Comparison of ENCODE assay signal across 8 cellular contexts in genomic region chr14:54566410-54567223, GRCh38. TPM values are rescaled to one million over a fixed set of nuclear protein-coding genes. Genes with fewer than 3 reads are reported as not detected.
DNase-seq lines count a peak whose midpoint lies in the region; ATAC-seq and TF ChIP-seq lines count a peak whose summit lies in the region.

TSS of gene SAMD4A (plus strand) at chr14:54567128. CDS start at chr14:54567917, 789 bp downstream.

- peak; percentile 44 for TF ChIP-seq CTCF in A673 (conservative IDR thresholded peaks at IDR 0.05; ENCODE audit: low read depth, low read length)
- TF ChIP-seq CTCF in liver (IDR thresholded peaks at IDR 0.05; ENCODE audit: low read depth, low read length, missing input control), result peak; percentile 16

- H3K27me3 ChIP-seq in A673 (replicated peaks; ENCODE audit: insufficient read depth, low read depth, low read length, poor library complexity), result no peaks in the 10 kb centered on the region
- H3K27me3 ChIP-seq in duodenal mucosa (ENCODE audit: control insufficient read depth in 1 of 2, insufficient read depth in 2 of 2, low read length in 2 of 2), result peaks cover 0 to 8% of the 10 kb centered on the region in 2 donors
- no peaks in the 10 kb centered on the region for H3K27me3 ChIP-seq in liver (ENCODE audit: control insufficient read depth in 4 of 4, insufficient read depth in 4 of 4, low read length in 3 of 4)

- H3K36me3 Mint-ChIP-seq in activated CD4-positive, alpha-beta memory T cell treated with anti-CD3 and anti-CD28 coated beads for 36 hours, result no peaks in the 10 kb centered on the region

- H3K27ac Mint-ChIP-seq in activated CD4-positive, alpha-beta memory T cell treated with anti-CD3 and anti-CD28 coated beads for 36 hours, result peak within 1 kb of the TSS; percentile 72

- H3K4me3 ChIP-seq in A673 (ENCODE audit: low read depth, low read length, poor library complexity, severe bottlenecking) (peak within 1 kb of the TSS; percentile 87), duodenal mucosa (ENCODE audit: low read depth in 1 of 2, low read length in 2 of 2) (peak within 1 kb of the TSS; percentile 74 to 81), liver (ENCODE audit: low read depth in 1 of 3, low read length in 3 of 3) (peak within 1 kb of the TSS; percentile 66 to 79 (median 72))

- DNase-seq in A673 (ENCODE audit: low spot score) (peak; percentile 92), NCI-H345 (lab: John Stamatoyannopoulos, UW) (peak; percentile 54)
- peak; percentile 72 for DNase-seq in activated CD4-positive, alpha-beta memory T cell treated with anti-CD3 and anti-CD28 coated beads for 36 hours
- peak; percentile 49 to 74 for DNase-seq in stimulated activated CD4-positive, alpha-beta T cell treated with anti-CD3 and anti-CD28 coated beads, Interleukin-4, amount 100 ng/mL, for 4 hours

- BruUV-seq in A673 (replicated peaks; lab: Mats Ljungman, UMichigan), result no TSS peak

- H3K9me3 Mint-ChIP-seq in activated CD4-positive, alpha-beta memory T cell treated with anti-CD3 and anti-CD28 coated beads for 36 hours, result no peaks in the 10 kb centered on the region

- CTCF ChIA-PET in A673 (lab: Charles Lee), result interaction anchor here (0.5 to 3.9 kb wide), 8 partner anchors 61 to 239 kb away, joined by 3 to 48 read pairs (median 4); no protein-coding TSS in a partner anchor
- CTCF ChIA-PET in activated CD4-positive, alpha-beta memory T cell treated with anti-CD3 and anti-CD28 coated beads for 36 hours (lab: Charles Lee), result interaction anchor here (0.6 to 8.5 kb wide), 16 partner anchors 16 to 321 kb away, joined by 3 to 296 read pairs (median 4); no protein-coding TSS in a partner anchor

- POLR2A ChIA-PET in A673 (lab: Charles Lee; ENCODE audit: low non-redundant PET), result no interaction called here
- POLR2A ChIA-PET in activated CD4-positive, alpha-beta memory T cell treated with anti-CD3 and anti-CD28 coated beads for 36 hours (lab: Charles Lee), result interaction anchor here (0.6 to 5.0 kb wide), 4 partner anchors 32 to 288 kb away, joined by 3 to 45 read pairs (median 8); no protein-coding TSS in a partner anchor

- H3K4me3 Mint-ChIP-seq in activated CD4-positive, alpha-beta memory T cell treated with anti-CD3 and anti-CD28 coated beads for 36 hours, result peak within 1 kb of the TSS; percentile 91

- H3K4me1 Mint-ChIP-seq in activated CD4-positive, alpha-beta memory T cell treated with anti-CD3 and anti-CD28 coated beads for 36 hours (ENCODE audit: low read depth), result peaks cover 27% of the 10 kb centered on the region

- peak; percentile 21 to 56 for TF ChIP-seq RAD21 in liver (IDR thresholded peaks at IDR 0.05)

- H3K4me1 ChIP-seq in A673 (ENCODE audit: insufficient read depth, low read length, poor library complexity, severe bottlenecking) (peaks cover 28% of the 10 kb centered on the region), duodenal mucosa (ENCODE audit: control insufficient read depth in 1 of 2, insufficient read depth in 2 of 2, low read length in 2 of 2) (peaks cover 0 to 18% of the 10 kb centered on the region in 2 donors), liver (ENCODE audit: control insufficient read depth in 4 of 4, insufficient read depth in 4 of 4, low read length in 3 of 4) (peaks cover 0 to 33% (median 20%) of the 10 kb centered on the region in 4 donors)

- peaks cover 7% of the 10 kb centered on the region for H3K27me3 Mint-ChIP-seq in activated CD4-positive, alpha-beta memory T cell treated with anti-CD3 and anti-CD28 coated beads for 36 hours

- H3K9me3 ChIP-seq in A673 (ENCODE audit: low read depth, low read length, poor library complexity, severe bottlenecking), result no peaks in the 10 kb centered on the region
- H3K9me3 ChIP-seq in duodenal mucosa (ENCODE audit: control insufficient read depth in 1 of 2, low read length in 2 of 2), result no peaks in the 10 kb centered on the region
- H3K9me3 ChIP-seq in liver (ENCODE audit: control insufficient read depth in 4 of 4, low read length in 3 of 4), result no peaks in the 10 kb centered on the region

- WGBS in liver, result under 1% methylated on average over 91 of the region's 91 CpGs

- intact Hi-C loops in A673 (cut with micrococcal nuclease; ENCODE audit: unreplicated experiment), result loop anchor here (2.0 to 10.0 kb wide), 3 partner anchors 76 to 418 kb away; no protein-coding TSS in a partner anchor
- intact Hi-C loops in activated CD4-positive, alpha-beta memory T cell treated with anti-CD3 and anti-CD28 coated beads for 36 hours (cut with micrococcal nuclease), result loop anchor here (2.0 kb wide), 2 partner anchors 104 to 314 kb away; no protein-coding TSS in a partner anchor

- H3K27ac ChIP-seq in A673 (ENCODE audit: low read depth, low read length, poor library complexity, severe bottlenecking) (peak within 1 kb of the TSS; percentile 77), duodenal mucosa (ENCODE audit: low read depth, low read length) (peak within 1 kb of the TSS; percentile 98), liver (ENCODE audit: low read depth in 1 of 2, low read length in 2 of 2) (peak within 1 kb of the TSS; percentile 98)

- peak; percentile 16 for ATAC-seq in GM18520 (IDR thresholded peaks at IDR 0.05; ENCODE audit: unreplicated experiment)
- ATAC-seq in HG03045 (IDR thresholded peaks at IDR 0.05; ENCODE audit: unreplicated experiment), result peak; percentile 33

- H3K9ac ChIP-seq in duodenal mucosa (ENCODE audit: low read depth in 1 of 2, low read length in 2 of 2), result peak within 1 kb of the TSS; percentile 73 to 76
- peak within 1 kb of the TSS; percentile 65 to 97 for H3K9ac ChIP-seq in liver (ENCODE audit: low read depth in 1 of 2, low read length in 2 of 2)

- no peaks in the 10 kb centered on the region for H3K36me3 ChIP-seq in A673 (ENCODE audit: insufficient read depth, low read length, poor library complexity, severe bottlenecking)
- H3K36me3 ChIP-seq in duodenal mucosa (ENCODE audit: control insufficient read depth in 1 of 2, insufficient read depth in 2 of 2, low read length in 2 of 2), result no peaks in the 10 kb centered on the region
- no peaks in the 10 kb centered on the region for H3K36me3 ChIP-seq in liver (ENCODE audit: control insufficient read depth in 4 of 4, insufficient read depth in 3 of 4, low read depth in 1 of 4, low read length in 3 of 4)

TF ChIP-seq in liver, 16 proteins besides CTCF, POLR2A, EP300 and RAD21:
- peak; percentile 7 for TF ChIP-seq YY1 (IDR thresholded peaks at IDR 0.05)
- TF ChIP-seq FOXA1 (IDR thresholded peaks at IDR 0.05), result no peak

RNA-seq across cellular contexts. Expression of gene SAMD4A, which starts in this region (rescaled TPM):
- total RNA-seq in A673 (2021) (19.8 and 26.5 TPM in 2 replicates), liver (10 to 100 TPM in 1 of 2 donors, 1 to 10 TPM in 1; 4.3 to 17.8 TPM)
- total RNA-seq in activated CD4-positive, alpha-beta memory T cell treated with anti-CD3 and anti-CD28 coated beads for 36 hours, result 1 to 10 TPM; 2.4 to 2.6 TPM
- 10 to 100 TPM in 1 of 2 donors, 1 to 10 TPM in 1; 5.1 to 11.2 TPM for polyA plus RNA-seq in liver

Comparison
In these comparisons a context has a peak if more than half of its experiments do, and no peak if none do; other contexts are left out.
1. Peak in every context shown above with its lines: DNase-seq, ATAC-seq, H3K4me3 ChIP-seq and H3K27ac ChIP-seq.